Comparison of ENCODE assay signal across 15 cellular contexts in the genomic region with DNA sequence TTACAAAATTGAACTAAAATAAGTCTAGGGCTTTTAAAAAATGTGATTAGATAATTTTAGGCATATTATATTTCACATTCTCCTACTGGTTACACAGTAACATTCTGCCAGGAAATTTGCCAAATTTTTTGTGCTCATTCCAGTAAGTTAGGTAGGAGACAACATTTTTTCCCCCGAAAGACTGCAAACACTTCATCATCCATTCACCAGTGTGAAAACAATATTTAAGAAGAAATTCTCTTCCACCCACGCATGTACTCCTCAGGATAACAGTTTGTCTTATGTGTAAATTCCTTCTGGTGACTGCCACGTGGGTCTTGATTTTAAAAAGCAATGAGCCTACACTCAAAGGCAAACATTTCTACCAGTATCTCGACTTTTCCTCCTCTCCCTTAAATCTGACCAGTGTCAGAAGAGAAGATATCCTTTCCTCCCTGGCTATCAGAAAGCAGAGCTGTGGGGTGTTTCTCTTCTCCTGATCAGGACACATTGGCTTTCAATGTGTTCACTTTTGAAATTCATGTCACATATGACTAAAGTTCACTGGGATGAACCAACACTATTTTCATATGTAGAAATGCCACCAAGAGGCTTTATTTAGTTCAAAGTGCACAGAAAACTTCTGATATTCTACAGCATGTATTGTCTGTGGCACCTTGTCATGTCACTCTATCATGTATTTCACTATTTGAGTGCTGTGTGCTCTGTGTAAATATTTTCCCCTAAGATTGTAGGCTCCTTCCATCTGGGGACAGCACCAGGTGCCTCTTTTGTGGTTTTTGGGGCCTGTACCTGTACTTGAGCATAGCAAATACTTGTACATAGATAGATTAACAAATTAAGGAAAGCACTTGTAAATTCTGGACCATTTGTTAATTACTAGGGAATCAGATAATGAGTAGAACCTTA. TPM values are rescaled to one million over a fixed set of nuclear protein-coding genes. Genes with fewer than 3 reads are reported as not detected.
A peak's percentile ranks its signal among the peaks of the same experiment; 100 is the strongest.
DNase-seq lines count a peak whose midpoint lies in the region; ATAC-seq, FAIRE-seq and TF ChIP-seq lines count a peak whose summit lies in the region.
"Had no signal": no experiment of that assay in that cellular context is flagged by ENCODE, and none has a peak within 500 bp of the region (broad histone marks: within the 10 kb centered on the region; RNA-seq: fewer than 3 reads in every experiment).

No MANE protein-coding gene starts in this region.

- peaks cover 10% of the 10 kb centered on the region for H3K27me3 Mint-ChIP-seq in activated T-cell treated with anti-CD3 and anti-CD28 coated beads, Interleukin-2, amount 50 U/mL, for 72 hours (ENCODE audit: low read depth)
- H3K27me3 Mint-ChIP-seq in astrocyte (ENCODE audit: low read depth, unreplicated experiment): no peaks in the 10 kb centered on the region
- H3K27me3 Mint-ChIP-seq in stimulated activated naive CD8-positive, alpha-beta T cell treated with anti-CD3 and anti-CD28 coated beads, Interleukin-15, amount 100 ng/mL, for 72 hours: peaks cover 15% of the 10 kb centered on the region

- TF ChIP-seq CTCF in astrocyte (IDR thresholded peaks at IDR 0.05; ENCODE audit: insufficient read depth, low read depth, low read length): no peak
- no peak for TF ChIP-seq CTCF in GM10266 (IDR thresholded peaks at IDR 0.05; ENCODE audit: control insufficient read depth, insufficient read depth, low read depth, missing control alignments)

- in situ Hi-C loops in KBM-7 (cut with MboI; ENCODE audit: low pct_unique_long_range_greater_than_20kb, low sequenced_read_pairs): no loop called here

- H3K36me3 ChIP-seq in astrocyte (ENCODE audit: insufficient read depth, low read length): no peaks in the 10 kb centered on the region
- H3K36me3 ChIP-seq: breast epithelium, upper lobe of left lung had no signal

- no peaks in the 10 kb centered on the region for H3K9me3 Mint-ChIP-seq in activated T-cell treated with anti-CD3 and anti-CD28 coated beads, Interleukin-2, amount 50 U/mL, for 72 hours
- H3K9me3 Mint-ChIP-seq in astrocyte (ENCODE audit: unreplicated experiment): no peaks in the 10 kb centered on the region
- peaks cover 0 to 8% of the 10 kb centered on the region in 2 donors for H3K9me3 Mint-ChIP-seq in stimulated activated naive CD8-positive, alpha-beta T cell treated with anti-CD3 and anti-CD28 coated beads, Interleukin-15, amount 100 ng/mL, for 72 hours

- H3K9ac ChIP-seq in astrocyte (ENCODE audit: low read length): no peak overlapping the region

- peaks cover 12% of the 10 kb centered on the region for H3K4me1 Mint-ChIP-seq in activated T-cell treated with anti-CD3 and anti-CD28 coated beads, Interleukin-2, amount 50 U/mL, for 72 hours (ENCODE audit: low read depth)
- peaks cover 7% of the 10 kb centered on the region for H3K4me1 Mint-ChIP-seq in astrocyte (ENCODE audit: low read depth, unreplicated experiment)
- peaks cover 58% of the 10 kb centered on the region for H3K4me1 Mint-ChIP-seq in stimulated activated naive CD8-positive, alpha-beta T cell treated with anti-CD3 and anti-CD28 coated beads, Interleukin-15, amount 100 ng/mL, for 72 hours

- peak in 1 of 2 donors; percentile 27 for ATAC-seq in activated T-cell treated with anti-CD3 and anti-CD28 coated beads, Interleukin-2, amount 50 U/mL, for 72 hours (replicated peaks in 1 of 2)
- ATAC-seq in stimulated activated naive CD8-positive, alpha-beta T cell treated with anti-CD3 and anti-CD28 coated beads, Interleukin-15, amount 100 ng/mL, for 72 hours: peak; percentile 86
- no peak for ATAC-seq in left ventricle myocardium superior
- ATAC-seq: GM12878 had no signal

- no peak overlapping the region for H3K4me2 ChIP-seq in astrocyte (ENCODE audit: low read length)

- intact Hi-C loops in left ventricle myocardium superior (cut with micrococcal nuclease): no loop called here

- no peak for DNase-seq in activated T-cell treated with anti-CD3 and anti-CD28 coated beads, Interleukin-2, amount 50 U/mL, for 72 hours
- DNase-seq in activated T-cell treated with anti-CD3 and anti-CD28 coated beads for 4 hours (no peak), astrocyte (ENCODE audit: low read depth) (peak; percentile 88), kidney tubule cell (ENCODE audit: low spot score) (peak; percentile 63), GM10266 (ENCODE audit: extremely low spot score) (no peak), KBM-7 (no peak), left ventricle myocardium superior (no peak)
- no peak for DNase-seq in stimulated activated naive CD8-positive, alpha-beta T cell treated with anti-CD3 and anti-CD28 coated beads, Interleukin-15, amount 100 ng/mL, for 72 hours
- DNase-seq: activated T-cell treated with anti-CD3 and anti-CD28 coated beads, Interleukin-2, amount 50 U/mL, for 1 hour; DMS79; mesendoderm; occipital lobe; upper lobe of left lung had no signal

- no peak overlapping the region for H3K4me3 Mint-ChIP-seq in activated T-cell treated with anti-CD3 and anti-CD28 coated beads, Interleukin-2, amount 50 U/mL, for 72 hours
- H3K4me3 Mint-ChIP-seq in astrocyte (ENCODE audit: unreplicated experiment): no peak overlapping the region
- peak overlapping the region; percentile 12 to 44 for H3K4me3 Mint-ChIP-seq in stimulated activated naive CD8-positive, alpha-beta T cell treated with anti-CD3 and anti-CD28 coated beads, Interleukin-15, amount 100 ng/mL, for 72 hours

- no peaks in the 10 kb centered on the region for H4K20me1 ChIP-seq in astrocyte (ENCODE audit: insufficient read depth, low read length)

- H3K27ac ChIP-seq in astrocyte (ENCODE audit: low read depth, low read length): no peak overlapping the region
- H3K27ac ChIP-seq: upper lobe of left lung had no signal

- H3K36me3 Mint-ChIP-seq in activated T-cell treated with anti-CD3 and anti-CD28 coated beads, Interleukin-2, amount 50 U/mL, for 72 hours (ENCODE audit: insufficient read depth in 2 of 2): peaks cover 0 to 2% of the 10 kb centered on the region in 2 donors
- H3K36me3 Mint-ChIP-seq in astrocyte (ENCODE audit: low read depth, unreplicated experiment): no peaks in the 10 kb centered on the region

- H3K27ac Mint-ChIP-seq in activated T-cell treated with anti-CD3 and anti-CD28 coated beads, Interleukin-2, amount 50 U/mL, for 72 hours: peak overlapping the region; percentile 7
- H3K27ac Mint-ChIP-seq in astrocyte (ENCODE audit: unreplicated experiment): no peak overlapping the region
- peak overlapping the region in 1 of 2 donors; percentile 83 for H3K27ac Mint-ChIP-seq in stimulated activated naive CD8-positive, alpha-beta T cell treated with anti-CD3 and anti-CD28 coated beads, Interleukin-15, amount 100 ng/mL, for 72 hours

- no peaks in the 10 kb centered on the region for H3K79me2 ChIP-seq in astrocyte (ENCODE audit: insufficient read depth, low read length)

- peak; percentile 37 for FAIRE-seq in astrocyte (lab: Jason Lieb, UNC)
- FAIRE-seq: GM12878 had no signal

- no peaks in the 10 kb centered on the region for H3K4me1 ChIP-seq in astrocyte (ENCODE audit: insufficient read depth, low read length)
- H3K4me1 ChIP-seq: breast epithelium had no signal

- H3K9me3 ChIP-seq in astrocyte (ENCODE audit: insufficient read depth, low read depth, low read length): no peaks in the 10 kb centered on the region
- H3K9me3 ChIP-seq: breast epithelium, upper lobe of left lung had no signal

- no peaks in the 10 kb centered on the region for H3K27me3 ChIP-seq in astrocyte (ENCODE audit: insufficient read depth, low read length)
- H3K27me3 ChIP-seq: breast epithelium, upper lobe of left lung had no signal

- no peak overlapping the region for H3K4me3 ChIP-seq in astrocyte (ENCODE audit: insufficient read depth, low read depth, low read length)
- H3K4me3 ChIP-seq: breast epithelium, GM12878, upper lobe of left lung had no signal

- H2AFZ ChIP-seq in astrocyte (ENCODE audit: low read depth, low read length): peak overlapping the region; percentile 21

RNA-seq across cellular contexts. Expression of a gene that starts 38.6 kb away (rescaled TPM):
- total RNA-seq in activated T-cell treated with anti-CD3 and anti-CD28 coated beads, Interleukin-2, amount 50 U/mL, for 72 hours: under 1 TPM in 1 of 2 donors, not detected in 1; 0.02 TPM
- total RNA-seq in astrocyte (not detected in 2 replicates), left ventricle myocardium superior (0.27 TPM)
- total RNA-seq: breast epithelium, GM12878 had no signal

RNA-seq across cellular contexts. Expression of a gene that starts 53.3 kb away (rescaled TPM):
- total RNA-seq in activated T-cell treated with anti-CD3 and anti-CD28 coated beads, Interleukin-2, amount 50 U/mL, for 72 hours: not detected
- total RNA-seq in astrocyte (6.8 and 7.9 TPM in 2 replicates), left ventricle myocardium superior (4.9 TPM)
- total RNA-seq: occipital lobe had no signal

Comparison
In these comparisons a context has a peak if more than half of its experiments do, and no peak if none do; other contexts are left out.
1. DNase-seq: peak in astrocyte (single experiment) and kidney tubule cell (single experiment); none in activated T-cell treated with anti-CD3 and anti-CD28 coated beads, Interleukin-2, amount 50 U/mL, for 72 hours (0 of 2), activated T-cell treated with anti-CD3 and anti-CD28 coated beads for 4 hours (single experiment), stimulated activated naive CD8-positive, alpha-beta T cell treated with anti-CD3 and anti-CD28 coated beads, Interleukin-15, amount 100 ng/mL, for 72 hours (0 of 2), GM10266 (single experiment), KBM-7 (single experiment) and left ventricle myocardium superior (single experiment).
2. H3K4me3 Mint-ChIP-seq: peak in stimulated activated naive CD8-positive, alpha-beta T cell treated with anti-CD3 and anti-CD28 coated beads, Interleukin-15, amount 100 ng/mL, for 72 hours (2 of 2); none in activated T-cell treated with anti-CD3 and anti-CD28 coated beads, Interleukin-2, amount 50 U/mL, for 72 hours (0 of 2) and astrocyte (single experiment).